In genomic region chr12:125149160-125150108, GRCh38 we compare ENCODE assay signal across 10 cellular contexts.
DNase-seq lines count a peak whose midpoint lies in the region; ATAC-seq and TF ChIP-seq lines count a peak whose summit lies in the region.
"Had no signal": no experiment of that assay in that cellular context is flagged by ENCODE, and none has a peak within 500 bp of the region (broad histone marks: within the 10 kb centered on the region; RNA-seq: fewer than 3 reads in every experiment).

No MANE protein-coding gene starts in this region.

- peak; percentile 96 for ATAC-seq in GM19438 (IDR thresholded peaks at IDR 0.05; ENCODE audit: low read depth, unreplicated experiment)
- ATAC-seq in HG03064 (IDR thresholded peaks at IDR 0.05; ENCODE audit: low read depth, unreplicated experiment), result peak; percentile 94

- peak overlapping the region; percentile 24 for H3K4me3 ChIP-seq in GM12875 (ENCODE audit: low read depth, low read length)
- H3K4me3 ChIP-seq: adrenal gland had no signal

- TF ChIP-seq CTCF in GM12875 (IDR thresholded peaks at IDR 0.05; ENCODE audit: borderline replicate concordance, insufficient read depth, low read depth, low read length), result no peak

- DNase-seq in RPMI8226 (peak; percentile 93), RKO (ENCODE audit: low spot score) (no peak), NCI-H1694 (lab: John Stamatoyannopoulos, UW) (no peak), GF-D8 (lab: John Stamatoyannopoulos, UW) (no peak)
- no peak for DNase-seq in activated CD4-positive, alpha-beta T cell treated with anti-CD3 and anti-CD28 coated beads for 1 hour
- DNase-seq: adrenal gland, foreskin fibroblast had no signal
